ENCODE assay signal across 20 cellular contexts in genomic region chr3:133834621-133835417, GRCh38. TPM values are rescaled to one million over a fixed set of nuclear protein-coding genes. Genes with fewer than 3 reads are reported as not detected.
DNase-seq lines count a peak whose midpoint lies in the region; ATAC-seq and TF ChIP-seq lines count a peak whose summit lies in the region.
"Had no signal": no experiment of that assay in that cellular context is flagged by ENCODE, and none has a peak within 500 bp of the region (broad histone marks: within the 10 kb centered on the region; RNA-seq: fewer than 3 reads in every experiment).

No MANE protein-coding gene starts in this region.

- no peak overlapping the region for H3K4me3 Mint-ChIP-seq in GM23338
- H3K4me3 Mint-ChIP-seq: IgD-negative memory B cell had no signal

- H3F3A ChIP-seq in GM23338 (replicated peaks; ENCODE audit: low read depth) = no peaks in the 10 kb centered on the region

- H3K4me1 ChIP-seq in right atrium auricular region (peaks cover 0 to 6% of the 10 kb centered on the region in 2 donors), right cardiac atrium (ENCODE audit: control insufficient read depth, insufficient read depth, low read length) (peaks cover 7% of the 10 kb centered on the region), colonic mucosa (no peaks in the 10 kb centered on the region), osteoblast (ENCODE audit: insufficient read depth, low read length) (no peaks in the 10 kb centered on the region), GM23338 (ENCODE audit: insufficient read depth) (no peaks in the 10 kb centered on the region)
- H3K4me1 ChIP-seq: BE2C had no signal

- no peak overlapping the region for H2AFZ ChIP-seq in osteoblast (ENCODE audit: low read length)
- H2AFZ ChIP-seq in GM23338 = no peak overlapping the region
- H2AFZ ChIP-seq: PC-9 had no signal

- no peak overlapping the region for H3K9ac ChIP-seq in colonic mucosa (ENCODE audit: low read depth in 2 of 2, low read length in 2 of 2)

- intact Hi-C loops in right cardiac atrium (cut with DNase I) (no loop called here), colonic mucosa (cut with DNase I) (no loop called here)

- H3K4me2 ChIP-seq in osteoblast (ENCODE audit: insufficient read depth, low read length) (no peak overlapping the region), GM23338 (no peak overlapping the region)
- H3K4me2 ChIP-seq: PC-9 had no signal

- DNase-seq in right atrium auricular region (ENCODE audit: low spot score) (peak; percentile 54), right cardiac atrium (no peak), colonic mucosa (peak; percentile 8), osteoblast (ENCODE audit: insufficient read length, low spot score, missing footprints) (peak; percentile 74), DMS153 treated with DMSO at 0.1 percent for 48 hours (lab: John Stamatoyannopoulos, UW; ENCODE audit: unreplicated experiment) (no peak), GM23338 (ENCODE audit: low spot score) (no peak), kidney glomerular epithelial cell (lab: John Stamatoyannopoulos, UW) (no peak)
- DNase-seq: BE2C, DMS79, NCI-H1105, NCI-H146, NCI-H2029, NCI-H2227 treated with DMSO at 0.1 percent for 48 hours, NCI-H510A, NCI-H748 treated with DMSO at 0.1 percent for 48 hours, PC-9, RPMI8226, SHP77 had no signal

- ATAC-seq in right cardiac atrium (no peak), GM23338 (no peak)
- ATAC-seq: HCT116 had no signal

- no peaks in the 10 kb centered on the region for H3K9me2 ChIP-seq in GM23338 (ENCODE audit: insufficient read depth)

- WGBS in right cardiac atrium = 93% methylated on average over 14 of the region's 14 CpGs

- no peaks in the 10 kb centered on the region for H3K79me2 ChIP-seq in osteoblast (ENCODE audit: insufficient read depth, low read length)
- no peaks in the 10 kb centered on the region for H3K79me2 ChIP-seq in GM23338 (replicated peaks; ENCODE audit: insufficient read depth)

- H3K27me3 ChIP-seq in right atrium auricular region (no peaks in the 10 kb centered on the region), right cardiac atrium (ENCODE audit: control insufficient read depth, insufficient read depth) (no peaks in the 10 kb centered on the region), colonic mucosa (no peaks in the 10 kb centered on the region), osteoblast (ENCODE audit: insufficient read depth, low read length) (no peaks in the 10 kb centered on the region), GM23338 (ENCODE audit: insufficient read depth) (no peaks in the 10 kb centered on the region)
- H3K27me3 ChIP-seq: BE2C had no signal

- TF ChIP-seq CTCF in right atrium auricular region (IDR thresholded peaks at IDR 0.05) (no peak), colonic mucosa (IDR thresholded peaks at IDR 0.05) (no peak), osteoblast (IDR thresholded peaks at IDR 0.05; ENCODE audit: extremely low read depth, low read depth, low read length) (no peak), GM23338 (conservative IDR thresholded peaks at IDR 0.05; ENCODE audit: low read depth in 2 of 2) (no peak)

- H3K36me3 ChIP-seq in right atrium auricular region (peaks cover 10% of the 10 kb centered on the region), colonic mucosa (no peaks in the 10 kb centered on the region), osteoblast (ENCODE audit: insufficient read depth, low read length) (no peaks in the 10 kb centered on the region), GM23338 (ENCODE audit: insufficient read depth) (no peaks in the 10 kb centered on the region)
- H3K36me3 ChIP-seq: BE2C had no signal

- no peak overlapping the region for H3K27ac Mint-ChIP-seq in GM23338
- H3K27ac Mint-ChIP-seq: IgD-negative memory B cell had no signal

- H3K9me3 ChIP-seq in right atrium auricular region (no peaks in the 10 kb centered on the region), right cardiac atrium (ENCODE audit: control insufficient read depth, low read length) (no peaks in the 10 kb centered on the region), colonic mucosa (no peaks in the 10 kb centered on the region), osteoblast (ENCODE audit: low read depth, low read length) (no peaks in the 10 kb centered on the region)
- H3K9me3 ChIP-seq: BE2C had no signal

- H4K20me1 ChIP-seq in osteoblast (ENCODE audit: insufficient read depth, low read length) (no peaks in the 10 kb centered on the region), GM23338 (replicated peaks; ENCODE audit: insufficient read depth) (no peaks in the 10 kb centered on the region)

- H3K4me1 Mint-ChIP-seq in GM23338 = peaks cover 3% of the 10 kb centered on the region; the same call in 1 of the 3 replicates
- H3K4me1 Mint-ChIP-seq: IgD-negative memory B cell had no signal

- no peaks in the 10 kb centered on the region for H3K9me3 Mint-ChIP-seq in GM23338
- H3K9me3 Mint-ChIP-seq: IgD-negative memory B cell had no signal

- H3K4me3 ChIP-seq in right atrium auricular region (no peak overlapping the region), right cardiac atrium (ENCODE audit: low read length) (no peak overlapping the region), colonic mucosa (no peak overlapping the region), osteoblast (ENCODE audit: insufficient read depth, low read length) (no peak overlapping the region), GM23338 (no peak overlapping the region)
- H3K4me3 ChIP-seq: PC-9 had no signal

- H3K27ac ChIP-seq in right atrium auricular region = no peak overlapping the region
- no peak overlapping the region for H3K27ac ChIP-seq in right cardiac atrium (ENCODE audit: low read length)
- H3K27ac ChIP-seq in colonic mucosa = no peak overlapping the region
- H3K27ac ChIP-seq in osteoblast (ENCODE audit: low read depth, low read length) = no peak overlapping the region
- no peak overlapping the region for H3K27ac ChIP-seq in GM23338 (ENCODE audit: low read depth)
- H3K27ac ChIP-seq: PC-9 had no signal

- H3K27me3 Mint-ChIP-seq in GM23338 (ENCODE audit: insufficient read depth, low read depth, poor library complexity) = peaks cover 8% of the 10 kb centered on the region
- H3K27me3 Mint-ChIP-seq: IgD-negative memory B cell had no signal

- no peaks in the 10 kb centered on the region; the same call in 2 of the 3 replicates for H3K36me3 Mint-ChIP-seq in GM23338 (ENCODE audit: low read depth)
- H3K36me3 Mint-ChIP-seq: IgD-negative memory B cell had no signal

TF ChIP-seq in GM23338, 12 proteins besides CTCF, POLR2A, EP300 and RAD21 (continues in another document):
- TF ChIP-seq CREB1 (CRISPR knock-in tag; IDR thresholded peaks at IDR 0.05; ENCODE audit: low read depth) (no peak), ZNF331 (CRISPR knock-in tag; IDR thresholded peaks at IDR 0.05; ENCODE audit: low read depth) (no peak)

RNA-seq across cellular contexts. Expression of gene SRPRB, which starts 29.2 kb away (rescaled TPM):
- total RNA-seq in right atrium auricular region = 10 to 100 TPM; 16.4 to 24.8 TPM
- total RNA-seq in right cardiac atrium = 10 to 100 TPM; 25.8 to 47.6 (median 33.6) TPM
- 16.2 TPM for polyA plus RNA-seq in right cardiac atrium
- 10 to 100 TPM; 38.0 to 86.1 TPM for total RNA-seq in colonic mucosa
- total RNA-seq in osteoblast = 76.0 and 80.3 TPM in 2 replicates
- total RNA-seq in GM23338 (2014; rRNA removed; shearing (Covaris generic)) = 25.3 and 25.6 TPM in 2 replicates
- polyA plus RNA-seq in GM23338 (2016; fragmentation: Nextera tagmentation; extraction: Ambion mirVana) = 25.8 and 36.0 TPM in 2 replicates

Comparison
In these comparisons a context has a peak if more than half of its experiments do, and no peak if none do; other contexts are left out.
1. DNase-seq: peak in right atrium auricular region (single experiment), colonic mucosa (single experiment) and osteoblast (single experiment); none in right cardiac atrium (0 of 3), DMS153 treated with DMSO at 0.1 percent for 48 hours (single experiment), GM23338 (single experiment) and kidney glomerular epithelial cell (single experiment).